ENCODE assay signal across 10 cellular contexts in genomic region chr4:8320386-8320750, GRCh38. TPM values are rescaled to one million over a fixed set of nuclear protein-coding genes. Genes with fewer than 3 reads are reported as not detected.
DNase-seq lines count a peak whose midpoint lies in the region; ATAC-seq, FAIRE-seq and TF ChIP-seq lines count a peak whose summit lies in the region.
"Had no signal": no experiment of that assay in that cellular context is flagged by ENCODE, and none has a peak within 500 bp of the region (broad histone marks: within the 10 kb centered on the region; RNA-seq: fewer than 3 reads in every experiment).

No MANE protein-coding gene starts in this region.

- no peak overlapping the region for H3T11ph ChIP-seq in H9 (ENCODE audit: low read length)

- no peaks in the 10 kb centered on the region for H3K79me1 ChIP-seq in H9 (ENCODE audit: insufficient read depth, low read depth, low read length, poor library complexity, severe bottlenecking)

- no peak overlapping the region for H3K4ac ChIP-seq in H9 (ENCODE audit: low read depth, low read length)

- BruUV-seq in GM12878 (replicated peaks; lab: Mats Ljungman, UMichigan): no TSS peak

- H3K4me1 ChIP-seq in H9 (ENCODE audit: insufficient read depth, low read length) (no peaks in the 10 kb centered on the region; the same call in 1 of the 2 replicates), GM12878 (ENCODE audit: control insufficient read depth, insufficient read depth, low read length) (no peaks in the 10 kb centered on the region), testis (peaks cover 11% of the 10 kb centered on the region)

- TF ChIP-seq POLR2A in GM12878 (IDR thresholded peaks at IDR 0.05; ENCODE audit: low read depth, low read length) (no peak), testis (IDR thresholded peaks at IDR 0.05) (no peak)

- peaks cover 14 to 20% of the 10 kb centered on the region in 2 experiments for H3K4me1 Mint-ChIP-seq in H9

- H3K4me2 ChIP-seq in H9 (ENCODE audit: insufficient read depth, insufficient read length, low read length) (no peak overlapping the region), GM12878 (ENCODE audit: control insufficient read depth, insufficient read depth) (no peak overlapping the region)

- RAD21 ChIA-PET in GM12878 (lab: Charles Lee; ENCODE audit: unreplicated experiment): interaction anchor here (0.8 kb wide), 1 partner anchor 82 kb away, joined by 3 read pairs; no protein-coding TSS in a partner anchor

- H2BK5ac ChIP-seq in H9 (ENCODE audit: insufficient read length, low read length): no peak overlapping the region

- H3K23me2 ChIP-seq in H9 (ENCODE audit: insufficient read length, low read depth, low read length, poor library complexity, severe bottlenecking): no peaks in the 10 kb centered on the region

- H3K4me3 ChIP-seq in GM12878 (no peak overlapping the region), testis (no peak overlapping the region)
- H3K4me3 ChIP-seq: SJCRH30 had no signal

- TF ChIP-seq CTCF in H9 (conservative IDR thresholded peaks at IDR 0.05) (peak; percentile 70), GM12878 (IDR thresholded peaks at IDR 0.05 in 2 of 3, conservative IDR thresholded peaks at IDR 0.05 in 1 of 3; ENCODE audit: control insufficient read depth in 2 of 3, extremely low read depth in 1 of 3, insufficient read depth in 1 of 3, low read depth in 3 of 3, low read length in 3 of 3) (peak; percentile 13 to 33 (median 15); a peak in 2 of 6 replicates), testis (IDR thresholded peaks at IDR 0.05) (no peak), omental fat pad (IDR thresholded peaks at IDR 0.05) (no peak)

- H4K8ac ChIP-seq in H9 (replicated peaks; ENCODE audit: insufficient read length, low read depth, low read length): no peak overlapping the region

- no peak overlapping the region for H3K23ac ChIP-seq in H9 (ENCODE audit: insufficient read length, low read depth, low read length)

- H3K36me3 ChIP-seq in GM12878 (ENCODE audit: control insufficient read depth in 2 of 2, insufficient read depth in 2 of 2, low read length in 1 of 2) (no peaks in the 10 kb centered on the region), testis (ENCODE audit: low read depth, missing control alignments) (no peaks in the 10 kb centered on the region)
- H3K36me3 ChIP-seq: SJCRH30 had no signal

- H3K36me3 Mint-ChIP-seq in H9 (ENCODE audit: insufficient read depth in 1 of 3, low read depth in 3 of 3): no peaks in the 10 kb centered on the region
- H3K36me3 Mint-ChIP-seq: brain had no signal

- H3K56ac ChIP-seq in H9 (ENCODE audit: insufficient read length, low read depth, low read length): no peak overlapping the region

- H3K9ac ChIP-seq in H9 (ENCODE audit: extremely low read depth, insufficient read length, low read length): no peak overlapping the region
- no peak overlapping the region for H3K9ac ChIP-seq in GM12878 (ENCODE audit: control insufficient read depth, insufficient read depth, low read length)

- no peak overlapping the region for H3K27ac ChIP-seq in H9 (ENCODE audit: insufficient read length, low read depth, low read length)
- no peak overlapping the region for H3K27ac ChIP-seq in GM12878 (ENCODE audit: control insufficient read depth, insufficient read depth)
- H3K27ac ChIP-seq in testis: no peak overlapping the region
- H3K27ac ChIP-seq: SJCRH30 had no signal

- SMC1A ChIA-PET in GM12878 (lab: Charles Lee; ENCODE audit: uncharacterized antibody, unreplicated experiment): interaction anchor here (0.8 kb wide), 1 partner anchor 16 kb away, joined by 4 read pairs; no protein-coding TSS in a partner anchor

- POLR2A ChIA-PET in GM12878 (lab: Charles Lee): no interaction called here

- H2BK120ac ChIP-seq in H9 (ENCODE audit: low read depth, low read length, poor library complexity, severe bottlenecking): no peak overlapping the region

- H3K27me3 ChIP-seq in H9 (ENCODE audit: insufficient read depth, low read length) (no peaks in the 10 kb centered on the region), GM12878 (replicated peaks in 1 of 2; ENCODE audit: control insufficient read depth in 2 of 2, insufficient read depth in 2 of 2, low read length in 1 of 2) (no peaks in the 10 kb centered on the region; a peak in 2 of 4 replicates), testis (no peaks in the 10 kb centered on the region)
- H3K27me3 ChIP-seq: SJCRH30 had no signal

- H3K18ac ChIP-seq in H9 (ENCODE audit: insufficient read length, low read depth, low read length): no peak overlapping the region

- no peak overlapping the region for H4K5ac ChIP-seq in H9 (ENCODE audit: insufficient read length, low read depth, low read length)

- H3K27me3 Mint-ChIP-seq in H9 (ENCODE audit: low read depth): peaks cover 11% of the 10 kb centered on the region

- no peaks in the 10 kb centered on the region for H3K9me3 ChIP-seq in H9 (ENCODE audit: control insufficient read depth, low read depth, low read length)
- no peaks in the 10 kb centered on the region for H3K9me3 ChIP-seq in GM12878 (replicated peaks; ENCODE audit: control insufficient read depth, insufficient read depth, low read length)
- no peaks in the 10 kb centered on the region for H3K9me3 ChIP-seq in testis
- H3K9me3 ChIP-seq: SJCRH30 had no signal

- no CpG with 5 or more reads among the region's 2 CpGs for WGBS in H9 (ENCODE audit: extremely low coverage, insufficient read length, low lambda C conversion rate)
- 0% methylated on average over 2 of the region's 2 CpGs for WGBS in GM12878 (ENCODE audit: insufficient coverage, insufficient replicate concordance, low lambda C conversion rate, missing lambda C conversion rate)
- WGBS in testis, 2 donors: 80 to 93% methylated on average over 2 of the region's 2 CpGs

- CTCF ChIA-PET in GM12878 (lab: Yijun Ruan, JAX): interaction anchor here (0.5 to 2.1 kb wide), 2 partner anchors 83 to 499 kb away, joined by 4 to 8 read pairs; no protein-coding TSS in a partner anchor

- in situ Hi-C loops in GM12878 (cut with MboI): no loop called here

- FAIRE-seq in GM12878 (lab: Jason Lieb, UNC): no peak

- H2AK5ac ChIP-seq in H9 (ENCODE audit: insufficient read length, low read length): no peak overlapping the region

- intact Hi-C loops in GM12878 (cut with micrococcal nuclease; ENCODE audit: unreplicated experiment): loop anchor here (10.0 kb wide), 1 partner anchor 84 kb away; no protein-coding TSS in a partner anchor
- intact Hi-C loops in testis (cut with DNase I; ENCODE audit: low total_unique reads): no loop called here

- no peaks in the 10 kb centered on the region for H4K20me1 ChIP-seq in H9 (ENCODE audit: control insufficient read depth, insufficient read depth, insufficient read length)
- no peaks in the 10 kb centered on the region for H4K20me1 ChIP-seq in GM12878 (ENCODE audit: control insufficient read depth, insufficient read depth)

- no peak overlapping the region for H2BK15ac ChIP-seq in H9 (ENCODE audit: low read depth, low read length)

- H3K79me2 ChIP-seq in H9 (ENCODE audit: insufficient read depth, low read length) (no peaks in the 10 kb centered on the region), GM12878 (ENCODE audit: control insufficient read depth, insufficient read depth, low read length) (no peaks in the 10 kb centered on the region)

- H4K91ac ChIP-seq in H9 (ENCODE audit: insufficient read length, low read depth, low read length): no peak overlapping the region

- no peak overlapping the region for H3K4me3 Mint-ChIP-seq in H9
- H3K4me3 Mint-ChIP-seq: brain had no signal

- no peak overlapping the region for H2BK12ac ChIP-seq in H9 (ENCODE audit: insufficient read length, low read depth, low read length)

- ATAC-seq in GM12878 (peak; percentile 30; the same call in 1 of the 3 replicates), omental fat pad (ENCODE audit: low FRiP score) (no peak)

- TF ChIP-seq EP300 in GM12878 (IDR thresholded peaks at IDR 0.05; ENCODE audit: borderline replicate concordance in 1 of 2, control insufficient read depth in 1 of 2, low read depth in 2 of 2, low read length in 2 of 2): no peak

- TF ChIP-seq RAD21 in GM12878 (IDR thresholded peaks at IDR 0.05; ENCODE audit: insufficient read depth, low read depth, low read length): peak; percentile 16; the same call in 1 of the 2 replicates

- H3K27ac Mint-ChIP-seq in H9: no peak overlapping the region

- H2BK20ac ChIP-seq in H9 (ENCODE audit: low read depth, low read length, poor library complexity, severe bottlenecking): no peak overlapping the region

- H3K14ac ChIP-seq in H9 (ENCODE audit: insufficient read depth, low read length): no peak overlapping the region

- DNase-seq in H9 (peak; percentile 60), GM12878 (ENCODE audit: low read depth, low spot score) (no peak), iPS-NIHi11 (ENCODE audit: low spot score) (peak; percentile 60), testis (peak; percentile 12), NCI-H226 (no peak), NCI-H187 (lab: John Stamatoyannopoulos, UW) (no peak), omental fat pad (ENCODE audit: low spot score) (no peak)
- DNase-seq: hippocampal formation had no signal

- H3K9me3 Mint-ChIP-seq in H9: peaks cover 0 to 8% of the 10 kb centered on the region in 2 experiments; a peak in 1 of 5 replicates

- H2AFZ ChIP-seq in H9 (ENCODE audit: low read length) (no peak overlapping the region), GM12878 (ENCODE audit: control insufficient read depth, low read depth, low read length) (no peak overlapping the region)

TF ChIP-seq in GM12878, 131 proteins besides CTCF, POLR2A, EP300 and RAD21 (continues in another document):
- no peak for TF ChIP-seq MTA3 (IDR thresholded peaks at IDR 0.05; ENCODE audit: borderline replicate concordance, low read length)
- TF ChIP-seq CREB1 (IDR thresholded peaks at IDR 0.05; ENCODE audit: low read depth): no peak

RNA-seq across cellular contexts. Expression of gene HTRA3, which starts 50.8 kb away (rescaled TPM):
- total RNA-seq in H9 (2021): 2.9 and 3.0 TPM in 2 replicates
- not detected in 2 replicates for total RNA-seq in GM12878 (2013; cell fraction: nucleolus; rRNA removed)
- total RNA-seq in GM12878 (2014; rRNA removed): not detected in 2 replicates
- not detected in 2 replicates for total RNA-seq in GM12878 (2014; rRNA removed; fragmentation: Illumina TruSeq; extraction: Trizol)
- total RNA-seq in GM12878 (2021): 0.08 TPM in 1 of 2 replicates, not detected in the other
- polyA plus RNA-seq in GM12878 (2011; ENCODE audit: low read depth): not detected
- polyA plus RNA-seq in GM12878 (2011; rRNA removed): 0.72 and 1.2 TPM in 2 replicates
- 1.9 and 2.3 TPM in 2 replicates for polyA plus RNA-seq in GM12878 (2011; cell fraction: cytosol; rRNA removed)
- 1.0 and 1.7 TPM in 2 replicates for polyA plus RNA-seq in GM12878 (2011; cell fraction: nucleus; rRNA removed)
- polyA plus RNA-seq in GM12878 (2012): 0.11 TPM in 1 of 2 replicates, not detected in the other
- polyA plus RNA-seq in GM12878 (2014; fragmentation: Illumina TruSeq; extraction: Trizol): 0.04 TPM in 1 of 2 replicates, not detected in the other
- not detected for polyA plus RNA-seq in GM12878 (2014; fragmentation: Nextera tagmentation; extraction: Ambion mirVana)
- not detected in 2 replicates for polyA plus RNA-seq in GM12878 (2014; rRNA removed)
- polyA plus RNA-seq in GM12878 (2016; fragmentation: Nextera tagmentation; extraction: Ambion mirVana): not detected
- 0.73 and 1.3 TPM in 2 replicates for polyA minus RNA-seq in GM12878 (2011; rRNA and poly(A)+ RNA removed)
- polyA minus RNA-seq in GM12878 (2011; cell fraction: cytosol; rRNA and poly(A)+ RNA removed): 0.73 TPM in 1 of 2 replicates, not detected in the other
- polyA minus RNA-seq in GM12878 (2011; cell fraction: nucleus; rRNA and poly(A)+ RNA removed): 0.36 and 0.57 TPM in 2 replicates
- 10 to 100 TPM in 1 of 2 donors, 1 to 10 TPM in 1; 6.1 to 12.2 TPM for total RNA-seq in testis
- polyA plus RNA-seq in testis (ENCODE audit: insufficient read depth, low read depth, low replicate concordance): 17.3 TPM
- 100 to 1,000 TPM in 1 of 4 donors, 10 to 100 TPM in 3; 15.8 to 147 (median 23.3) TPM for total RNA-seq in omental fat pad

Comparison
In these comparisons a context has a peak if more than half of its experiments do, and no peak if none do; other contexts are left out.
1. DNase-seq: peak in H9 (single experiment), iPS-NIHi11 (single experiment) and testis (single experiment); none in GM12878 (single experiment), NCI-H226 (single experiment), NCI-H187 (0 of 2) and omental fat pad (single experiment).
2. CTCF ChIP-seq: peak in H9 (single experiment) and GM12878 (3 of 3); none in testis (0 of 3) and omental fat pad (0 of 3).